37 cellular contexts compared by ENCODE assay signal in genomic region chr3:72708441-72708840, GRCh38.
DNase-seq lines count a peak whose midpoint lies in the region; ATAC-seq, FAIRE-seq and TF ChIP-seq lines count a peak whose summit lies in the region.
"Had no signal": no experiment of that assay in that cellular context is flagged by ENCODE, and none has a peak within 500 bp of the region (broad histone marks: within the 10 kb centered on the region; RNA-seq: fewer than 3 reads in every experiment).

No MANE protein-coding gene starts in this region.

- no peak overlapping the region for H2BK12ac ChIP-seq in neuronal stem cell (ENCODE audit: low read length)

- H4K20me1 ChIP-seq in HepG2 (ENCODE audit: insufficient read depth, low read length) (no peaks in the 10 kb centered on the region), K562 (replicated peaks; ENCODE audit: control insufficient read depth, insufficient read depth, low read length) (no peaks in the 10 kb centered on the region)
- H4K20me1 ChIP-seq: BLaER1; BLaER1 treated with 17β-estradiol and CSF1 and Interleukin-3, amounts not matched to agents 10 nM and 100 nM had no signal

- H3K9ac ChIP-seq in HepG2 (ENCODE audit: insufficient read depth, low read depth, low read length) (no peak overlapping the region), K562 (ENCODE audit: insufficient read depth in 1 of 2, low read depth in 2 of 2, low read length in 2 of 2) (no peak overlapping the region), neuronal stem cell (ENCODE audit: low read depth, low read length, poor library complexity) (no peak overlapping the region)
- H3K9ac ChIP-seq: BLaER1; BLaER1 treated with 17β-estradiol and CSF1 and Interleukin-3, amounts not matched to agents 10 nM and 100 nM had no signal

- H4K91ac ChIP-seq in neuronal stem cell (ENCODE audit: low read depth, low read length, poor library complexity): no peak overlapping the region

- H2BK120ac ChIP-seq in neuronal stem cell (ENCODE audit: low read depth, low read length): peak overlapping the region; percentile 19

- POLR2A ChIA-PET in HepG2 (lab: Yijun Ruan, JAX): no interaction called here
- POLR2A ChIA-PET in K562 (lab: Yijun Ruan, JAX): no interaction called here

- BruUV-seq in HepG2 (replicated peaks; lab: Mats Ljungman, UMichigan) (no TSS peak), K562 (replicated peaks; lab: Mats Ljungman, UMichigan) (no TSS peak)

- H3K9me3 ChIP-seq in HepG2 (ENCODE audit: low read length): no peaks in the 10 kb centered on the region
- H3K9me3 ChIP-seq in right lobe of liver: no peaks in the 10 kb centered on the region
- no peaks in the 10 kb centered on the region for H3K9me3 ChIP-seq in K562 (replicated peaks; ENCODE audit: control insufficient read depth, insufficient read depth, low read depth, low read length)
- no peaks in the 10 kb centered on the region for H3K9me3 ChIP-seq in neuronal stem cell (replicated peaks in 1 of 2; ENCODE audit: control insufficient read depth in 2 of 2, insufficient read depth in 1 of 2, low read depth in 1 of 2, low read length in 2 of 2)
- H3K9me3 ChIP-seq: A549; BE2C; BLaER1; BLaER1 treated with 17β-estradiol and CSF1 and Interleukin-3, amounts not matched to agents 10 nM and 100 nM; Caco-2 had no signal

- H3K27ac ChIP-seq in HepG2 (ENCODE audit: extremely low read length, insufficient read depth, low read length) (no peak overlapping the region), right lobe of liver (no peak overlapping the region), K562 (ENCODE audit: extremely low read depth, low read depth, low read length) (no peak overlapping the region), neuronal stem cell (replicated peaks; ENCODE audit: low read length) (no peak overlapping the region)
- H3K27ac ChIP-seq: 22Rv1; A549; BLaER1; BLaER1 treated with 17β-estradiol and CSF1 and Interleukin-3, amounts not matched to agents 10 nM and 100 nM; C4-2B had no signal

- H3K27me3 Mint-ChIP-seq in osteocyte (ENCODE audit: unreplicated experiment): peaks cover 7% of the 10 kb centered on the region
- H3K27me3 Mint-ChIP-seq: CD4-positive, alpha-beta T cell; CD8-positive, alpha-beta memory T cell had no signal

- WGBS in HepG2 (ENCODE audit: low lambda C conversion rate): 0% methylated on average over 1 of the region's 2 CpGs
- WGBS in right lobe of liver (ENCODE audit: insufficient coverage, low coverage, low lambda C conversion rate, missing lambda C conversion rate): no CpG with 5 or more reads among the region's 2 CpGs
- WGBS in K562 (ENCODE audit: insufficient coverage, low coverage, missing lambda C conversion rate): 15% methylated on average over 2 of the region's 2 CpGs
- WGBS in neuronal stem cell (ENCODE audit: extremely low coverage in 2 of 2, insufficient read length in 2 of 2, insufficient replicate concordance in 1 of 2), 2 donors: no CpG with 5 or more reads among the region's 2 CpGs

- no peak overlapping the region for H3K18ac ChIP-seq in neuronal stem cell (ENCODE audit: low read length)

- H4K8ac ChIP-seq in neuronal stem cell (ENCODE audit: low read depth, low read length): no peak overlapping the region

- CTCF ChIA-PET in HepG2 (lab: Yijun Ruan, JAX; ENCODE audit: low intra/inter-chr PET ratio, low total read pairs): no interaction called here
- CTCF ChIA-PET in K562 (lab: Yijun Ruan, JAX; ENCODE audit: low intra/inter-chr PET ratio): no interaction called here

- intact Hi-C loops in HepG2 (cut with micrococcal nuclease; ENCODE audit: unreplicated experiment): no loop called here
- intact Hi-C loops in right lobe of liver (cut with DNase I): no loop called here
- intact Hi-C loops in K562 (cut with micrococcal nuclease): no loop called here

- TF ChIP-seq CTCF in HepG2 (CRISPR knock-in tag; IDR thresholded peaks at IDR 0.05): no peak
- no peak for TF ChIP-seq CTCF in right lobe of liver (IDR thresholded peaks at IDR 0.05)
- TF ChIP-seq CTCF in K562 (IDR thresholded peaks at IDR 0.05 in 2 of 3, conservative IDR thresholded peaks at IDR 0.05 in 1 of 3; ENCODE audit: insufficient read depth in 2 of 3, low read depth in 1 of 3, low read length in 3 of 3): no peak
- TF ChIP-seq CTCF in osteocyte (IDR thresholded peaks at IDR 0.05): no peak

- H3K27me3 ChIP-seq in HepG2 (ENCODE audit: control insufficient read depth in 1 of 2, insufficient read depth in 2 of 2, low read length in 2 of 2) (no peaks in the 10 kb centered on the region), right lobe of liver (no peaks in the 10 kb centered on the region), K562 (ENCODE audit: control insufficient read depth in 2 of 2, insufficient read depth in 2 of 2, low read length in 2 of 2) (peaks cover 0 to 4% of the 10 kb centered on the region in 2 experiments; a peak in 1 of 5 replicates), neuronal stem cell (ENCODE audit: control insufficient read depth in 3 of 3, insufficient read depth in 3 of 3, low read depth in 1 of 3, low read length in 3 of 3) (no peaks in the 10 kb centered on the region)
- H3K27me3 ChIP-seq: BE2C; BLaER1; BLaER1 treated with 17β-estradiol and CSF1 and Interleukin-3, amounts not matched to agents 10 nM and 100 nM had no signal

- no peaks in the 10 kb centered on the region for H3K79me2 ChIP-seq in HepG2 (ENCODE audit: insufficient read depth, low read length)
- no peaks in the 10 kb centered on the region for H3K79me2 ChIP-seq in K562 (ENCODE audit: control insufficient read depth, insufficient read depth, low read length)

- H3K9me3 Mint-ChIP-seq in osteocyte (ENCODE audit: unreplicated experiment): peaks cover 10% of the 10 kb centered on the region
- H3K9me3 Mint-ChIP-seq: CD4-positive, alpha-beta T cell; CD8-positive, alpha-beta T cell had no signal

- in situ Hi-C loops in HepG2 (cut with HindIII; ENCODE audit: extremely low pct_ligation_motif_present, low pct_unique_long_range_greater_than_20kb) (no loop called here), K562 (cut with MboI) (no loop called here)

- no peak overlapping the region for H3K4me3 Mint-ChIP-seq in osteocyte (ENCODE audit: unreplicated experiment)
- H3K4me3 Mint-ChIP-seq: B cell; CD14-positive monocyte; CD4-positive, alpha-beta memory T cell; CD4-positive, alpha-beta T cell; CD4-positive, CD25-positive, alpha-beta regulatory T cell; CD8-positive, alpha-beta memory T cell; CD8-positive, alpha-beta T cell had no signal

- no peak overlapping the region for H3K23ac ChIP-seq in neuronal stem cell (ENCODE audit: low read depth, low read length, poor library complexity)

- H3K4me3 ChIP-seq in HepG2 (replicated peaks in 1 of 3; ENCODE audit: insufficient read depth in 1 of 3, low read depth in 2 of 3, low read length in 3 of 3) (no peak overlapping the region), right lobe of liver (no peak overlapping the region), K562 (no peak overlapping the region), neuronal stem cell (ENCODE audit: low read length in 2 of 2) (no peak overlapping the region)
- H3K4me3 ChIP-seq: A549; BLaER1; BLaER1 treated with 17β-estradiol and CSF1 and Interleukin-3, amounts not matched to agents 10 nM and 100 nM had no signal

- no peak for FAIRE-seq in HepG2 (lab: Jason Lieb, UNC)
- no peak for FAIRE-seq in K562 (lab: Jason Lieb, UNC)
- FAIRE-seq: A204.1, A549, D721Med had no signal

- DNase-seq in HepG2 (ENCODE audit: low spot score) (no peak), right lobe of liver (no peak), K562 (ENCODE audit: extremely low read depth in 1 of 4, low spot score in 3 of 4) (no peak), neuronal stem cell (ENCODE audit: low spot score) (no peak), osteocyte (ENCODE audit: extremely low spot score, unreplicated experiment) (peak; percentile 42), SHP77 treated with DMSO at 0.1 percent for 48 hours (lab: John Stamatoyannopoulos, UW) (no peak), DMS153 treated with DMSO at 0.1 percent for 48 hours (lab: John Stamatoyannopoulos, UW; ENCODE audit: unreplicated experiment) (no peak)
- DNase-seq: 8988T; ACHN; AML-193; BE2C; C1 segment of cervical spinal cord; Caco-2; Calu3; CD4-positive, alpha-beta memory T cell; CD4-positive, alpha-beta T cell; CD4-positive, CD25-positive, alpha-beta regulatory T cell; CD8-positive, alpha-beta memory T cell; CD8-positive, alpha-beta T cell; COR-L47; DMS 273 treated with DMSO at 0.1 percent for 48 hours; DMS153; DMS53; DMS79; DMS79 treated with DMSO at 0.1 percent for 48 hours; DND-41; EL had no signal

- TF ChIP-seq EP300 in HepG2 (IDR thresholded peaks at IDR 0.05; ENCODE audit: low read depth in 2 of 2, low read length in 2 of 2) (no peak), HepG2 (CRISPR knock-in tag; IDR thresholded peaks at IDR 0.05; ENCODE audit: borderline replicate concordance) (no peak), K562 (IDR thresholded peaks at IDR 0.05; ENCODE audit: low read length) (no peak)

- H2BK15ac ChIP-seq in neuronal stem cell (ENCODE audit: low read length): no peak overlapping the region

- H3K4me1 ChIP-seq in HepG2 (ENCODE audit: insufficient read depth, low read length) (peaks cover 2% of the 10 kb centered on the region; the same call in 1 of the 2 replicates), right lobe of liver (no peaks in the 10 kb centered on the region), K562 (replicated peaks in 1 of 2; ENCODE audit: control insufficient read depth in 2 of 2, insufficient read depth in 2 of 2, low read length in 2 of 2) (no peaks in the 10 kb centered on the region), neuronal stem cell (ENCODE audit: control insufficient read depth in 2 of 2, insufficient read depth in 1 of 2, low read depth in 1 of 2, low read length in 2 of 2) (no peaks in the 10 kb centered on the region)
- H3K4me1 ChIP-seq: A549; BE2C; BLaER1; BLaER1 treated with 17β-estradiol and CSF1 and Interleukin-3, amounts not matched to agents 10 nM and 100 nM had no signal

- H3K4me1 Mint-ChIP-seq in osteocyte (ENCODE audit: unreplicated experiment): no peaks in the 10 kb centered on the region
- H3K4me1 Mint-ChIP-seq: B cell; CD4-positive, alpha-beta memory T cell; CD4-positive, CD25-positive, alpha-beta regulatory T cell; CD8-positive, alpha-beta memory T cell had no signal

- no peak for TF ChIP-seq POLR2A in HepG2 (IDR thresholded peaks at IDR 0.05; ENCODE audit: insufficient read depth in 1 of 2, low read depth in 2 of 2, low read length in 2 of 2)
- TF ChIP-seq POLR2A in right lobe of liver (IDR thresholded peaks at IDR 0.05): no peak
- no peak for TF ChIP-seq POLR2A in K562 (conservative IDR thresholded peaks at IDR 0.05)

- no peaks in the 10 kb centered on the region for H3K36me3 ChIP-seq in HepG2 (replicated peaks in 1 of 2; ENCODE audit: control insufficient read depth in 1 of 2, insufficient read depth in 2 of 2, low read length in 2 of 2)
- no peaks in the 10 kb centered on the region for H3K36me3 ChIP-seq in right lobe of liver
- no peaks in the 10 kb centered on the region for H3K36me3 ChIP-seq in K562 (ENCODE audit: control insufficient read depth, insufficient read depth, low read length)
- no peaks in the 10 kb centered on the region for H3K36me3 ChIP-seq in neuronal stem cell (replicated peaks in 1 of 2; ENCODE audit: control insufficient read depth in 2 of 2, insufficient read depth in 2 of 2, low read length in 2 of 2)
- H3K36me3 ChIP-seq: BE2C; BLaER1; BLaER1 treated with 17β-estradiol and CSF1 and Interleukin-3, amounts not matched to agents 10 nM and 100 nM had no signal

- peak overlapping the region; percentile 27 for H3K14ac ChIP-seq in neuronal stem cell (ENCODE audit: low read length)

- no peak overlapping the region for H2BK5ac ChIP-seq in neuronal stem cell (ENCODE audit: low read length)

- no peak overlapping the region for H3K4ac ChIP-seq in neuronal stem cell (ENCODE audit: low read length)

- no peaks in the 10 kb centered on the region for H3K79me1 ChIP-seq in neuronal stem cell (ENCODE audit: low read depth, low read length)

- H3K9me1 ChIP-seq in K562 (ENCODE audit: control insufficient read depth, insufficient read depth, low read length): no peaks in the 10 kb centered on the region

- no peak for TF ChIP-seq RAD21 in HepG2 (CRISPR knock-in tag; IDR thresholded peaks at IDR 0.05)
- no peak for TF ChIP-seq RAD21 in K562 (CRISPR knock-in tag; conservative IDR thresholded peaks at IDR 0.05 in 1 of 2, IDR thresholded peaks at IDR 0.05 in 1 of 2)

- ATAC-seq in HepG2 (no peak), right lobe of liver (no peak), K562 (no peak), GM21576 (IDR thresholded peaks at IDR 0.05; ENCODE audit: unreplicated experiment) (no peak)
- ATAC-seq: A549; CD8-positive, alpha-beta T cell had no signal

- no peaks in the 10 kb centered on the region for H3K36me3 Mint-ChIP-seq in osteocyte (ENCODE audit: unreplicated experiment)
- H3K36me3 Mint-ChIP-seq: CD14-positive monocyte; CD4-positive, alpha-beta memory T cell; CD4-positive, CD25-positive, alpha-beta regulatory T cell; CD8-positive, alpha-beta memory T cell; CD8-positive, alpha-beta T cell had no signal

- H2AK5ac ChIP-seq in neuronal stem cell (ENCODE audit: low read depth, low read length): no peak overlapping the region

- no peak overlapping the region for H3K27ac Mint-ChIP-seq in osteocyte (ENCODE audit: unreplicated experiment)
- H3K27ac Mint-ChIP-seq: B cell; CD4-positive, alpha-beta memory T cell; CD4-positive, alpha-beta T cell; CD8-positive, alpha-beta T cell had no signal

- no peak overlapping the region for H3K4me2 ChIP-seq in HepG2 (ENCODE audit: low read depth, low read length)
- no peak overlapping the region for H3K4me2 ChIP-seq in K562 (ENCODE audit: insufficient read depth, low read length)
- H3K4me2 ChIP-seq in neuronal stem cell (ENCODE audit: insufficient read depth, low read length, poor library complexity, severe bottlenecking): no peak overlapping the region
- H3K4me2 ChIP-seq: A549; BLaER1; BLaER1 treated with 17β-estradiol and CSF1 and Interleukin-3, amounts not matched to agents 10 nM and 100 nM had no signal

- H2AFZ ChIP-seq in HepG2 (ENCODE audit: low read length) (no peak overlapping the region), K562 (ENCODE audit: low read depth, low read length) (no peak overlapping the region), neuronal stem cell (ENCODE audit: low read length) (no peak overlapping the region)

Comparison
In these comparisons a context has a peak if more than half of its experiments do, and no peak if none do; other contexts are left out.
1. Of the 241 proteins assayed by ChIP-seq in both HepG2 and K562: peak only in HepG2: none; only in K562: ZFP36; in both: none; in neither: 240.